In the genomic region with DNA sequence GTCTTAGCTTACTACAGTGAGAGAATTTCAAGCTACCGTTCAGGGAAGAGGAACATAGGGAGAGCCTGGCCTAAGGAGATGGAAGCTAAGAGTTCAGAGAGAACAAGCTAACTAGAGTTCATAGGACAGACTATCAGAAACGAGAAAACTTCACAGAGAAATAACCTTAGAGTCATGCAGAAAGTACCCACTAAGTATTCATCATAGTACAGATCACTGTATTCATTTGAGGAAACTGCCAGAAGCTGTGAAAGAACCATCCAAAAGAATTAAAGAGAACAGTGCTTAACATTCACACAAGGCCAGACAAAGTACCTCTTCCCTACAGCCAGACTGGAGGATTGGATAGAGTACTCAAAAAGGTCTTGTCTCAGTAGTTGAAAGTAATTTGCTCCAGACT, we compare ENCODE assay signal across 20 cellular contexts. TPM values are rescaled to one million over a fixed set of nuclear protein-coding genes. Genes with fewer than 3 reads are reported as not detected.
DNase-seq lines count a peak whose midpoint lies in the region; ATAC-seq and TF ChIP-seq lines count a peak whose summit lies in the region.
"Had no signal": no experiment of that assay in that cellular context is flagged by ENCODE, and none has a peak within 500 bp of the region (broad histone marks: within the 10 kb centered on the region; RNA-seq: fewer than 3 reads in every experiment).

No MANE protein-coding gene starts in this region.

- H3K23ac ChIP-seq in mesendoderm (ENCODE audit: low read length) = no peak overlapping the region

- H3K9me3 Mint-ChIP-seq in activated T-helper 17 cell treated with anti-CD3 and anti-CD28 coated beads, Interleukin-2, amount 50 U/mL, for 72 hours = no peaks in the 10 kb centered on the region
- H3K9me3 Mint-ChIP-seq: T-helper 1 cell treated with Interleukin-12 subunit alpha and Interleukin-12 subunit beta and Interleukin-4 antibody, amounts not matched to agents 30 μg/mL and 1 μg/mL, for 36 hours had no signal

- H3K27ac Mint-ChIP-seq in activated T-helper 17 cell treated with anti-CD3 and anti-CD28 coated beads, Interleukin-2, amount 50 U/mL, for 72 hours = no peak overlapping the region
- H3K27ac Mint-ChIP-seq: T-helper 1 cell treated with Interleukin-12 subunit alpha and Interleukin-12 subunit beta and Interleukin-4 antibody, amounts not matched to agents 30 μg/mL and 1 μg/mL, for 36 hours had no signal

- H2BK15ac ChIP-seq in mesendoderm (replicated peaks; ENCODE audit: low read depth) = no peak overlapping the region

- intact Hi-C loops in left colon (cut with DNase I, micrococcal nuclease) = no loop called here

- H3K79me2 ChIP-seq in DND-41 (ENCODE audit: insufficient read depth, low read length) (no peaks in the 10 kb centered on the region), mesendoderm (ENCODE audit: control insufficient read depth, insufficient read depth, low read length) (no peaks in the 10 kb centered on the region)

- H2AK5ac ChIP-seq in mesendoderm (ENCODE audit: low read length) = no peak overlapping the region

- no peak overlapping the region for H3K4me3 Mint-ChIP-seq in activated T-helper 17 cell treated with anti-CD3 and anti-CD28 coated beads, Interleukin-2, amount 50 U/mL, for 72 hours
- H3K4me3 Mint-ChIP-seq: T-helper 1 cell treated with Interleukin-12 subunit alpha and Interleukin-12 subunit beta and Interleukin-4 antibody, amounts not matched to agents 30 μg/mL and 1 μg/mL, for 36 hours had no signal

- H4K5ac ChIP-seq in mesendoderm (ENCODE audit: low read length) = no peak overlapping the region

- no peak for TF ChIP-seq CTCF in DND-41 (IDR thresholded peaks at IDR 0.05; ENCODE audit: borderline replicate concordance, extremely low read depth, low read length, poor library complexity, severe bottlenecking)

- H3K4me3 ChIP-seq in DND-41 (ENCODE audit: low read depth in 1 of 2, low read length in 2 of 2) = no peak overlapping the region
- no peak overlapping the region for H3K4me3 ChIP-seq in mesendoderm (ENCODE audit: low read length)
- H3K4me3 ChIP-seq: BLaER1 treated with 17β-estradiol and CSF1 and Interleukin-3, amounts not matched to agents 10 nM and 100 nM; SK-N-MC had no signal

- H2BK5ac ChIP-seq in mesendoderm (ENCODE audit: low read length) = no peak overlapping the region

- peaks cover 3% of the 10 kb centered on the region for H3K27me3 Mint-ChIP-seq in activated T-helper 17 cell treated with anti-CD3 and anti-CD28 coated beads, Interleukin-2, amount 50 U/mL, for 72 hours

- peaks cover 4% of the 10 kb centered on the region for H3K4me1 Mint-ChIP-seq in activated T-helper 17 cell treated with anti-CD3 and anti-CD28 coated beads, Interleukin-2, amount 50 U/mL, for 72 hours

- H2BK120ac ChIP-seq in mesendoderm (ENCODE audit: low read depth, low read length) = no peak overlapping the region

- H3K56ac ChIP-seq in mesendoderm (ENCODE audit: low read length) = no peak overlapping the region

- no peak overlapping the region for H3K27ac ChIP-seq in DND-41 (ENCODE audit: low read length)
- no peak overlapping the region for H3K27ac ChIP-seq in mesendoderm (ENCODE audit: low read depth, low read length)
- H3K27ac ChIP-seq: BLaER1 treated with 17β-estradiol and CSF1 and Interleukin-3, amounts not matched to agents 10 nM and 100 nM; SK-N-MC had no signal

- H3K79me1 ChIP-seq in mesendoderm (ENCODE audit: low read length) = no peaks in the 10 kb centered on the region

- H3K4ac ChIP-seq in mesendoderm (ENCODE audit: low read depth, low read length) = no peak overlapping the region

- no peak overlapping the region for H3K18ac ChIP-seq in mesendoderm (ENCODE audit: low read length)

- no CpG with 5 or more reads among the region's 2 CpGs for WGBS in mesendoderm (ENCODE audit: extremely low coverage, insufficient coverage, low lambda C conversion rate)

- H3K9me3 ChIP-seq in DND-41 (ENCODE audit: insufficient read depth, low read length, severe bottlenecking) = peaks cover 12% of the 10 kb centered on the region

- H3K36me3 Mint-ChIP-seq in activated T-helper 17 cell treated with anti-CD3 and anti-CD28 coated beads, Interleukin-2, amount 50 U/mL, for 72 hours (ENCODE audit: low read depth) = no peaks in the 10 kb centered on the region

- ATAC-seq in DND-41 (ENCODE audit: insufficient read depth, low read depth) (no peak), GM21529 (IDR thresholded peaks at IDR 0.05; ENCODE audit: unreplicated experiment) (peak; percentile 49), HG02973 (IDR thresholded peaks at IDR 0.05; ENCODE audit: unreplicated experiment) (peak; percentile 56), left colon (no peak)
- ATAC-seq in activated T-helper 17 cell treated with anti-CD3 and anti-CD28 coated beads, Interleukin-2, amount 50 U/mL, for 72 hours (replicated peaks) = peak; percentile 76
- ATAC-seq: Panc1, Right ventricle myocardium inferior had no signal

- DNase-seq in DND-41 = no peak
- no peak for DNase-seq in cortex of kidney (lab: John Stamatoyannopoulos, UW)
- no peak for DNase-seq in pons (ENCODE audit: low spot score)
- no peak for DNase-seq in mesendoderm
- no peak for DNase-seq in left colon
- DNase-seq: 8988T, H7, KG1, NCI-H1092, NCI-H1694, NCI-H2107, NCI-H345 had no signal

- H3K36me3 ChIP-seq in DND-41 (ENCODE audit: insufficient read depth, low read length) = no peaks in the 10 kb centered on the region
- no peaks in the 10 kb centered on the region for H3K36me3 ChIP-seq in mesendoderm (ENCODE audit: control insufficient read depth, insufficient read depth, low read length)
- H3K36me3 ChIP-seq: BLaER1 treated with 17β-estradiol and CSF1 and Interleukin-3, amounts not matched to agents 10 nM and 100 nM had no signal

- H4K8ac ChIP-seq in mesendoderm (ENCODE audit: low read depth, low read length) = no peak overlapping the region

- no peaks in the 10 kb centered on the region for H4K20me1 ChIP-seq in DND-41 (ENCODE audit: insufficient read depth, low read length)
- H4K20me1 ChIP-seq: BLaER1 treated with 17β-estradiol and CSF1 and Interleukin-3, amounts not matched to agents 10 nM and 100 nM had no signal

- peaks cover 5% of the 10 kb centered on the region; the same call in 1 of the 2 replicates for H3K4me1 ChIP-seq in DND-41 (ENCODE audit: insufficient read depth, low read length)
- H3K4me1 ChIP-seq in mesendoderm (ENCODE audit: control insufficient read depth, low read depth, low read length) = no peaks in the 10 kb centered on the region
- H3K4me1 ChIP-seq: BLaER1 treated with 17β-estradiol and CSF1 and Interleukin-3, amounts not matched to agents 10 nM and 100 nM had no signal

- no peak overlapping the region for H3K4me2 ChIP-seq in DND-41 (ENCODE audit: insufficient read depth, low read length)
- H3K4me2 ChIP-seq in mesendoderm (ENCODE audit: low read length) = no peak overlapping the region
- H3K4me2 ChIP-seq: BLaER1 treated with 17β-estradiol and CSF1 and Interleukin-3, amounts not matched to agents 10 nM and 100 nM had no signal

- peak overlapping the region; percentile 14; the same call in 1 of the 2 replicates for H2AFZ ChIP-seq in DND-41 (ENCODE audit: low read depth, low read length)

- H3K9ac ChIP-seq in DND-41 (ENCODE audit: low read depth, low read length) = no peak overlapping the region
- no peak overlapping the region for H3K9ac ChIP-seq in mesendoderm (ENCODE audit: low read length)
- H3K9ac ChIP-seq: BLaER1 treated with 17β-estradiol and CSF1 and Interleukin-3, amounts not matched to agents 10 nM and 100 nM had no signal

- H3K27me3 ChIP-seq in DND-41 (ENCODE audit: insufficient read depth, low read length, poor library complexity) = no peaks in the 10 kb centered on the region
- no peaks in the 10 kb centered on the region for H3K27me3 ChIP-seq in mesendoderm (ENCODE audit: insufficient read depth, low read length, poor library complexity)
- H3K27me3 ChIP-seq: BLaER1 treated with 17β-estradiol and CSF1 and Interleukin-3, amounts not matched to agents 10 nM and 100 nM had no signal

RNA-seq across cellular contexts. Expression of gene GBE1, which starts 15.2 kb away (rescaled TPM):
- total RNA-seq in activated T-helper 17 cell treated with anti-CD3 and anti-CD28 coated beads, Interleukin-2, amount 50 U/mL, for 72 hours = 100 to 1,000 TPM in 1 of 2 donors, 10 to 100 TPM in 1; 64.4 to 251 TPM
- polyA plus RNA-seq in mesendoderm (2013, experiment 1 of 2) = 4.9 TPM
- polyA plus RNA-seq in mesendoderm (2013, experiment 2 of 2) = 4.7 TPM
- 10 to 100 TPM; 14.9 to 18.4 TPM for total RNA-seq in left colon

Comparison
In these comparisons a context has a peak if more than half of its experiments do, and no peak if none do; other contexts are left out.
1. ATAC-seq: peak in GM21529 (single experiment), HG02973 (single experiment) and activated T-helper 17 cell treated with anti-CD3 and anti-CD28 coated beads, Interleukin-2, amount 50 U/mL, for 72 hours (single experiment); none in DND-41 (single experiment) and left colon (single experiment).